In genomic region chr18:3790702-3791101, GRCh38 we compare ENCODE assay signal across 15 cellular contexts.
DNase-seq lines count a peak whose midpoint lies in the region; ATAC-seq and TF ChIP-seq lines count a peak whose summit lies in the region.
"Had no signal": no experiment of that assay in that cellular context is flagged by ENCODE, and none has a peak within 500 bp of the region (broad histone marks: within the 10 kb centered on the region; RNA-seq: fewer than 3 reads in every experiment).

No MANE protein-coding gene starts in this region.

- POLR2A ChIA-PET in SK-N-SH (lab: Yijun Ruan, JAX): no interaction called here

- H3K9me2 ChIP-seq in SK-N-SH: no peaks in the 10 kb centered on the region

- H3F3A ChIP-seq in SK-N-SH (replicated peaks; ENCODE audit: insufficient read depth): no peaks in the 10 kb centered on the region

- no peak for ATAC-seq in stimulated activated effector memory CD8-positive, alpha-beta T cell treated with anti-CD3 and anti-CD28 coated beads, Interleukin-12 subunit alpha, Interleukin-12 subunit beta, amount 100 ng/mL, for 72 hours
- no peak for ATAC-seq in stimulated activated naive B cell treated with anti-CD40 and anti-IgM and Interleukin-4, amounts not matched to agents 10 μg/mL and 1 μg/mL and 100 μg/mL, for 72 hours (replicated peaks)
- ATAC-seq: activated CD8-positive, alpha-beta T cell treated with anti-CD3 and anti-CD28 coated beads, Interleukin-2, amount 10 ng/mL, durations not matched to agents 7 days and 5 days; naive thymus-derived CD8-positive, alpha-beta T cell; right cardiac atrium had no signal

- peak overlapping the region in 1 of 2 experiments; percentile 13; a peak in 1 of 4 replicates for H3K27ac ChIP-seq in SK-N-SH (ENCODE audit: low read depth in 2 of 2, low read length in 1 of 2)

- H3K36me3 ChIP-seq in SK-N-SH (replicated peaks in 1 of 2; ENCODE audit: control insufficient read depth in 1 of 2, insufficient read depth in 2 of 2, low read length in 1 of 2): no peaks in the 10 kb centered on the region

- no peaks in the 10 kb centered on the region for H3K9me3 Mint-ChIP-seq in stimulated activated effector memory CD8-positive, alpha-beta T cell treated with anti-CD3 and anti-CD28 coated beads, Interleukin-12 subunit alpha, Interleukin-12 subunit beta, amount 100 ng/mL, for 72 hours
- H3K9me3 Mint-ChIP-seq in stimulated activated naive B cell treated with anti-CD40 and anti-IgM and Interleukin-4, amounts not matched to agents 10 μg/mL and 1 μg/mL and 100 μg/mL, for 72 hours: no peaks in the 10 kb centered on the region
- H3K9me3 Mint-ChIP-seq: naive thymus-derived CD8-positive, alpha-beta T cell had no signal

- H3K9me3 ChIP-seq in SK-N-SH: no peaks in the 10 kb centered on the region

- peak overlapping the region; percentile 50; the same call in 1 of the 2 replicates for H3K4me2 ChIP-seq in SK-N-SH

- no peaks in the 10 kb centered on the region for H4K20me1 ChIP-seq in SK-N-SH (ENCODE audit: insufficient read depth)

- peaks cover 13 to 15% of the 10 kb centered on the region in 2 donors for H3K27me3 Mint-ChIP-seq in stimulated activated naive B cell treated with anti-CD40 and anti-IgM and Interleukin-4, amounts not matched to agents 10 μg/mL and 1 μg/mL and 100 μg/mL, for 72 hours

- CTCF ChIA-PET in SK-N-SH (lab: Yijun Ruan, JAX): no interaction called here

- TF ChIP-seq RAD21 in SK-N-SH (IDR thresholded peaks at IDR 0.05; ENCODE audit: low read length): no peak

- H3K27ac Mint-ChIP-seq in stimulated activated effector memory CD8-positive, alpha-beta T cell treated with anti-CD3 and anti-CD28 coated beads, Interleukin-12 subunit alpha, Interleukin-12 subunit beta, amount 100 ng/mL, for 72 hours: no peak overlapping the region
- H3K27ac Mint-ChIP-seq in stimulated activated naive B cell treated with anti-CD40 and anti-IgM and Interleukin-4, amounts not matched to agents 10 μg/mL and 1 μg/mL and 100 μg/mL, for 72 hours: no peak overlapping the region
- H3K27ac Mint-ChIP-seq: activated CD8-positive, alpha-beta T cell treated with anti-CD3 and anti-CD28 coated beads, Interleukin-2, amount 10 ng/mL, durations not matched to agents 7 days and 5 days; naive thymus-derived CD8-positive, alpha-beta T cell had no signal

- H2AFZ ChIP-seq in SK-N-SH (ENCODE audit: low read depth): no peak overlapping the region; the same call in 1 of the 2 replicates

- peak; percentile 10 for DNase-seq in GM12865 (ENCODE audit: low read depth)
- peak; percentile 51 to 71 for DNase-seq in NCI-H187 (lab: John Stamatoyannopoulos, UW)
- DNase-seq in SK-N-SH: no peak
- DNase-seq in left kidney (ENCODE audit: low read depth, low spot score): peak; percentile 93
- DNase-seq in SHP77 treated with DMSO at 0.1 percent for 48 hours (lab: John Stamatoyannopoulos, UW): no peak
- no peak for DNase-seq in stimulated activated effector memory CD8-positive, alpha-beta T cell treated with anti-CD3 and anti-CD28 coated beads, Interleukin-12 subunit alpha, Interleukin-12 subunit beta, amount 100 ng/mL, for 72 hours (ENCODE audit: low spot score in 2 of 2)
- no peak for DNase-seq in stimulated activated naive B cell treated with anti-CD40 and anti-IgM and Interleukin-4, amounts not matched to agents 10 μg/mL and 1 μg/mL and 100 μg/mL, for 72 hours
- no peak for DNase-seq in activated CD4-positive, alpha-beta T cell treated with anti-CD3 and anti-CD28 coated beads for 1 hour
- DNase-seq: activated CD8-positive, alpha-beta T cell treated with anti-CD3 and anti-CD28 coated beads, Interleukin-2, amount 10 ng/mL, durations not matched to agents 7 days and 5 days; activated gamma-delta T cell; effector memory CD4-positive, alpha-beta T cell; naive thymus-derived CD8-positive, alpha-beta T cell; right cardiac atrium; stimulated activated CD4-positive, alpha-beta T cell treated with anti-CD3 and anti-CD28 coated beads, Interleukin-4, amount 100 ng/mL, for 24 hours; stimulated activated naive CD4-positive, alpha-beta T cell treated with Interleukin-2 at 50 U/mL for 16 hours had no signal

- H3K4me1 Mint-ChIP-seq in stimulated activated effector memory CD8-positive, alpha-beta T cell treated with anti-CD3 and anti-CD28 coated beads, Interleukin-12 subunit alpha, Interleukin-12 subunit beta, amount 100 ng/mL, for 72 hours: no peaks in the 10 kb centered on the region
- no peaks in the 10 kb centered on the region for H3K4me1 Mint-ChIP-seq in stimulated activated naive B cell treated with anti-CD40 and anti-IgM and Interleukin-4, amounts not matched to agents 10 μg/mL and 1 μg/mL and 100 μg/mL, for 72 hours
- H3K4me1 Mint-ChIP-seq: naive thymus-derived CD8-positive, alpha-beta T cell had no signal

- H3K27me3 ChIP-seq in SK-N-SH (ENCODE audit: insufficient read depth): no peaks in the 10 kb centered on the region

- H3K4me3 ChIP-seq in GM12865 (ENCODE audit: low read depth, low read length) (no peak overlapping the region), SK-N-SH (ENCODE audit: low read depth in 2 of 2, low read length in 1 of 2) (no peak overlapping the region; a peak in 1 of 4 replicates)

- H3K4me1 ChIP-seq in SK-N-SH (ENCODE audit: control insufficient read depth in 1 of 2, insufficient read depth in 2 of 2, low read depth in 1 of 2, low read length in 1 of 2): peaks cover 0 to 5% of the 10 kb centered on the region in 2 experiments; a peak in 1 of 4 replicates

- no peaks in the 10 kb centered on the region for H3K79me2 ChIP-seq in SK-N-SH (ENCODE audit: insufficient read depth)

- TF ChIP-seq CTCF in GM12865 (IDR thresholded peaks at IDR 0.05; ENCODE audit: insufficient read depth, low read depth, low read length, missing control alignments): no peak
- TF ChIP-seq CTCF in SK-N-SH (IDR thresholded peaks at IDR 0.05): no peak

- TF ChIP-seq EP300 in SK-N-SH (IDR thresholded peaks at IDR 0.05; ENCODE audit: borderline replicate concordance in 1 of 2, low read depth in 1 of 2, low read length in 1 of 2): peak in 1 of 2 experiments; percentile 64; a peak in 1 of 4 replicates

- H3K4me3 Mint-ChIP-seq in stimulated activated effector memory CD8-positive, alpha-beta T cell treated with anti-CD3 and anti-CD28 coated beads, Interleukin-12 subunit alpha, Interleukin-12 subunit beta, amount 100 ng/mL, for 72 hours: no peak overlapping the region
- H3K4me3 Mint-ChIP-seq in stimulated activated naive B cell treated with anti-CD40 and anti-IgM and Interleukin-4, amounts not matched to agents 10 μg/mL and 1 μg/mL and 100 μg/mL, for 72 hours: no peak overlapping the region
- H3K4me3 Mint-ChIP-seq: activated CD8-positive, alpha-beta T cell treated with anti-CD3 and anti-CD28 coated beads, Interleukin-2, amount 10 ng/mL, durations not matched to agents 7 days and 5 days; naive thymus-derived CD8-positive, alpha-beta T cell had no signal

- 9% methylated on average over 5 of the region's 5 CpGs for WGBS in SK-N-SH (ENCODE audit: low lambda C conversion rate)

- no peaks in the 10 kb centered on the region for H3K36me3 Mint-ChIP-seq in stimulated activated effector memory CD8-positive, alpha-beta T cell treated with anti-CD3 and anti-CD28 coated beads, Interleukin-12 subunit alpha, Interleukin-12 subunit beta, amount 100 ng/mL, for 72 hours
- H3K36me3 Mint-ChIP-seq in stimulated activated naive B cell treated with anti-CD40 and anti-IgM and Interleukin-4, amounts not matched to agents 10 μg/mL and 1 μg/mL and 100 μg/mL, for 72 hours: no peaks in the 10 kb centered on the region
- H3K36me3 Mint-ChIP-seq: naive thymus-derived CD8-positive, alpha-beta T cell had no signal

- no peak overlapping the region for H3K9ac ChIP-seq in SK-N-SH

TF ChIP-seq in SK-N-SH, 30 proteins besides CTCF, POLR2A, EP300 and RAD21 (continues in another document):
- peak; percentile 55; the same call in 1 of the 2 replicates for TF ChIP-seq RXRA (IDR thresholded peaks at IDR 0.05; ENCODE audit: borderline replicate concordance, low read depth)
- TF ChIP-seq TEAD4 (IDR thresholded peaks at IDR 0.05; ENCODE audit: borderline replicate concordance, insufficient read depth): peak; percentile 50; the same call in 1 of the 2 replicates
- TF ChIP-seq USF1 (IDR thresholded peaks at IDR 0.05; ENCODE audit: borderline replicate concordance, low read depth): 0 out of 2 replicates have a peak, but pooled peaks have one; percentile 17
- TF ChIP-seq, protein P1, sequence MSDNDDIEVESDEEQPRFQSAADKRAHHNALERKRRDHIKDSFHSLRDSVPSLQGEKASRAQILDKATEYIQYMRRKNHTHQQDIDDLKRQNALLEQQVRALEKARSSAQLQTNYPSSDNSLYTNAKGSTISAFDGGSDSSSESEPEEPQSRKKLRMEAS (IDR thresholded peaks at IDR 0.05; ENCODE audit: low read depth): peak; percentile 25; the same call in 1 of the 2 replicates
- peak; percentile 97 for TF ChIP-seq PBX3 (IDR thresholded peaks at IDR 0.05)

Comparison
In these comparisons a context has a peak if more than half of its experiments do, and no peak if none do; other contexts are left out.
1. DNase-seq: peak in GM12865 (single experiment), NCI-H187 (2 of 2) and left kidney (single experiment); none in SK-N-SH (single experiment), SHP77 treated with DMSO at 0.1 percent for 48 hours (single experiment), stimulated activated effector memory CD8-positive, alpha-beta T cell treated with anti-CD3 and anti-CD28 coated beads, Interleukin-12 subunit alpha, Interleukin-12 subunit beta, amount 100 ng/mL, for 72 hours (0 of 2), stimulated activated naive B cell treated with anti-CD40 and anti-IgM and Interleukin-4, amounts not matched to agents 10 μg/mL and 1 μg/mL and 100 μg/mL, for 72 hours (single experiment) and activated CD4-positive, alpha-beta T cell treated with anti-CD3 and anti-CD28 coated beads for 1 hour (single experiment).